In the genomic region with DNA sequence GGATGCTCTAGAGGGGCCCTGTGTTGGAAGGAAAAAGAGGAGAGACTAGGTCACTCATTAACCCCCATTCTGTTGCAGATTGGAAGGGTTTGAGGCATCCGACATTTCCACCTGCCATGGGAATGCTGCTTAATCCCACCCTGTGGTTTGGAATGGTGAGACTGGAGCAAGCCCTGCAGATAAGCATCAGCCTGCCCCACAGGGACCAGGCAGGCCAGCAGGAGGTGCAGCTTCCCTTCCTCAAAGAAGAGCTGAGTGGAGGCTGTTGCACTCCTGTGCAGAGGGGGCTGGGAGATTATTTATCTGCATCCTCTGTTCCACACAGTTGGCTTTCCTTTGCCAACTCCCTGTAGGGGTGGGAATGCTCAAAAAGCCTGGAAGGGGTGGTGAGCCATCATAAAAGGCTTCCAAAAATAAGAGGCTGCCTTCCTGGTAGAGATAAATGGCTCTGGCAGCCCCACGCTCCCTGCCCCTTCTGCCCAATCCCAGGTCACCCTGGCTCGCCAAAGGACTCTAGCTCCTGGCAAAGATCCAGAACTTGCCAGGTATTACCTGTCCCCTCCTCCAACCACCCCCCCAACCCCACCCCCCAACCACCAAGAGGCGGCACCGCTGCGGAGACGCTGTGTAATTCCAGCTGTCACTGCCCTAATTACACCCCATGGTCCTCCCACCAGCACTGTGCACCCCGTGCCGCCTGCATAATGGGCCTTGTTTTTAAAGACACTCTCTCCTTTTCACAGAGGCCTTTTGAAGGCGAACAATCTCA, we compare ENCODE assay signal across 13 cellular contexts.
DNase-seq lines count a peak whose midpoint lies in the region; TF ChIP-seq lines count a peak whose summit lies in the region.
"Had no signal": no experiment of that assay in that cellular context is flagged by ENCODE, and none has a peak within 500 bp of the region (broad histone marks: within the 10 kb centered on the region; RNA-seq: fewer than 3 reads in every experiment).

No MANE protein-coding gene starts in this region.

- POLR2A ChIA-PET in OCI-LY7 (lab: Charles Lee): no interaction called here

- no peak overlapping the region for H3K9ac ChIP-seq in mammary epithelial cell (ENCODE audit: insufficient read depth, low read length)

- H4K20me1 ChIP-seq in mammary epithelial cell (ENCODE audit: insufficient read depth, low read length): no peaks in the 10 kb centered on the region
- H4K20me1 ChIP-seq in OCI-LY7 (ENCODE audit: insufficient read depth, low read length): no peaks in the 10 kb centered on the region

- no peaks in the 10 kb centered on the region for H3K9me2 ChIP-seq in OCI-LY7 (ENCODE audit: insufficient read depth, low read length)

- H2AFZ ChIP-seq in mammary epithelial cell (ENCODE audit: low read depth, low read length) (no peak overlapping the region), OCI-LY7 (ENCODE audit: low read length) (no peak overlapping the region)

- 71% methylated on average over 8 of the region's 10 CpGs for WGBS in mammary epithelial cell (ENCODE audit: low coverage, missing lambda C conversion rate)

- H3K4me3 ChIP-seq in mammary epithelial cell (replicated peaks in 1 of 3; ENCODE audit: insufficient read depth in 1 of 3, low read depth in 2 of 3, low read length in 3 of 3) (no peak overlapping the region), OCI-LY7 (ENCODE audit: low read depth, low read length, poor library complexity, severe bottlenecking) (no peak overlapping the region)
- H3K4me3 ChIP-seq: suprapubic skin had no signal

- H3K79me2 ChIP-seq in mammary epithelial cell (ENCODE audit: insufficient read depth, low read length): no peaks in the 10 kb centered on the region
- H3K79me2 ChIP-seq in OCI-LY7 (ENCODE audit: insufficient read depth, low read depth, low read length): no peaks in the 10 kb centered on the region

- no peaks in the 10 kb centered on the region for H3K36me3 ChIP-seq in mammary epithelial cell (ENCODE audit: insufficient read depth, low read length)
- H3K36me3 ChIP-seq in OCI-LY7 (ENCODE audit: insufficient read depth, low read length): no peaks in the 10 kb centered on the region
- H3K36me3 ChIP-seq: suprapubic skin had no signal

- intact Hi-C loops in posterior vena cava (cut with DNase I): no loop called here
- intact Hi-C loops in mammary epithelial cell (cut with micrococcal nuclease): no loop called here
- intact Hi-C loops in OCI-LY7 (cut with micrococcal nuclease; ENCODE audit: unreplicated experiment): no loop called here

- no peaks in the 10 kb centered on the region for H3K9me3 ChIP-seq in mammary epithelial cell (replicated peaks; ENCODE audit: insufficient read depth, low read length)
- no peaks in the 10 kb centered on the region for H3K9me3 ChIP-seq in OCI-LY7 (ENCODE audit: low read length)
- H3K9me3 ChIP-seq: suprapubic skin had no signal

- BruUV-seq in mammary epithelial cell (replicated peaks; lab: Mats Ljungman, UMichigan) (no TSS peak), OCI-LY7 (replicated peaks; lab: Mats Ljungman, UMichigan) (no TSS peak)

- TF ChIP-seq CTCF in VCaP (conservative IDR thresholded peaks at IDR 0.05) (0 out of 2 replicates have a peak, but pooled peaks have one; percentile 9), mammary epithelial cell (conservative IDR thresholded peaks at IDR 0.05 in 1 of 2, IDR thresholded peaks at IDR 0.05 in 1 of 2; ENCODE audit: extremely low read depth in 1 of 2, insufficient read depth in 1 of 2, low read depth in 1 of 2, low read length in 2 of 2) (peak in 1 of 2 donors; percentile 23), OCI-LY7 (conservative IDR thresholded peaks at IDR 0.05; ENCODE audit: low read length) (no peak)

- dilution Hi-C loops in mammary epithelial cell (cut with HindIII; ENCODE audit: low sequenced_read_pairs): no loop called here

- no peaks in the 10 kb centered on the region for H3K27me3 ChIP-seq in mammary epithelial cell (ENCODE audit: insufficient read depth, low read length)

- CTCF ChIA-PET in mammary epithelial cell (lab: Charles Lee; ENCODE audit: low non-redundant PET) (no interaction called here), OCI-LY7 (lab: Charles Lee; ENCODE audit: unreplicated experiment) (no interaction called here)

- H3K4me1 ChIP-seq in mammary epithelial cell (ENCODE audit: insufficient read depth, low read length) (no peaks in the 10 kb centered on the region), OCI-LY7 (ENCODE audit: insufficient read depth, low read length, poor library complexity, severe bottlenecking) (no peaks in the 10 kb centered on the region)
- H3K4me1 ChIP-seq: suprapubic skin had no signal

- in situ Hi-C loops in mammary epithelial cell (cut with MboI; ENCODE audit: low sequenced_read_pairs in 2 of 2): no loop called here

- H3K27ac ChIP-seq in VCaP (no peak overlapping the region), mammary epithelial cell (ENCODE audit: insufficient read depth, low read depth, low read length) (no peak overlapping the region), OCI-LY7 (ENCODE audit: low read depth, low read length, poor library complexity, severe bottlenecking) (no peak overlapping the region)
- H3K27ac ChIP-seq: suprapubic skin had no signal

- no peak overlapping the region for H3K4me2 ChIP-seq in mammary epithelial cell (ENCODE audit: insufficient read depth, low read depth, low read length)
- H3K4me2 ChIP-seq in OCI-LY7 (ENCODE audit: low read length): no peak overlapping the region

- DNase-seq in NCI-H524 (lab: John Stamatoyannopoulos, UW) (peak; percentile 6 to 62), NCI-H524 treated with DMSO at 0.1 percent for 48 hours (lab: John Stamatoyannopoulos, UW) (no peak), NCI-H2081 (lab: John Stamatoyannopoulos, UW) (peak; percentile 99 to 100), posterior vena cava (ENCODE audit: low spot score) (peak; percentile 25), mammary epithelial cell (no peak), OCI-LY7 (ENCODE audit: low spot score) (no peak)
- DNase-seq in stimulated activated CD4-positive, alpha-beta T cell treated with anti-CD3 and anti-CD28 coated beads, Interleukin-2, amount 100 ng/mL, for 24 hours: no peak
- DNase-seq: activated CD8-positive, alpha-beta memory T cell treated with anti-CD3 and anti-CD28 coated beads, Interleukin-2, amount 50 U/mL, for 4 hours; amniotic stem cell; EL; T-helper 9 cell had no signal

Comparison
In these comparisons a context has a peak if more than half of its experiments do, and no peak if none do; other contexts are left out.
1. DNase-seq: peak in NCI-H524 (2 of 2), NCI-H2081 (2 of 2) and posterior vena cava (single experiment); none in NCI-H524 treated with DMSO at 0.1 percent for 48 hours (single experiment), mammary epithelial cell (single experiment), OCI-LY7 (single experiment) and stimulated activated CD4-positive, alpha-beta T cell treated with anti-CD3 and anti-CD28 coated beads, Interleukin-2, amount 100 ng/mL, for 24 hours (0 of 2).